In the genomic region with DNA sequence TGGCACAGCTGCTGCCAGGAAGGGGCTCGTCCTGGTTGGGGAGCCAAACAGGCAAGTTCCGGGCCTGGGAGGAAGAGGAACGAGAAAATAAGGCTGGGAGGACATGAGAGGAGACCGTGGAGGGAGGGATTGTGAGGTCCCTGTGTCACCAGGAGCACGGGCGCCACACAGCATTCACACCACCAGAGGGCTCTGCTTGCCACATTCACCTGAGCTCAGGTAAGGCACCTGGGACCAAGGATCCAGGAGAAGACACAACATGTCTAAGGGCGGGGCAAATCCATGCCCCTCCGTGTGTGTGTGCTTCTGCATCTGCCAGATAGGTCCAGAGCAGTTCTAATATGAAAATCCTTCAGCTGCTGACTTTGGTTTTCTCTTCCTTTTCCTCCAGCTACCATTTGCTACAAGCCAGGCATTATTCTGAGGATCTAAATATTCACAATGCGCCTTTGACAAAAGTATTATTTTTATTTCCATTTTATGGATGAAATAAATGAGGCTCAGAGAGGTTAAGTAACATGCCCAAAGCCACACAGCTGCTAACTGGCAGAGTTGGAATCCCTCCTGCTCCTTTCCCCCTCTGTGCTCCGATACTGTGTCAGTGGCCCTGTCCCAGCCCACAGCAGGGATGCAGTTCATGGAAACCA, we compare ENCODE assay signal across 8 cellular contexts.
DNase-seq lines count a peak whose midpoint lies in the region; ATAC-seq and TF ChIP-seq lines count a peak whose summit lies in the region.

No MANE protein-coding gene starts in this region.

- no peaks in the 10 kb centered on the region for H3K36me3 Mint-ChIP-seq in activated T-cell treated with anti-CD3 and anti-CD28 coated beads, Interleukin-2, amount 50 U/mL, for 24 hours (ENCODE audit: low read depth)

- peaks cover 22% of the 10 kb centered on the region for H3K4me1 Mint-ChIP-seq in activated T-cell treated with anti-CD3 and anti-CD28 coated beads, Interleukin-2, amount 50 U/mL, for 24 hours (ENCODE audit: low read depth)

- no peaks in the 10 kb centered on the region for H3K27me3 Mint-ChIP-seq in activated T-cell treated with anti-CD3 and anti-CD28 coated beads, Interleukin-2, amount 50 U/mL, for 24 hours

- no peak overlapping the region for H3K4me3 Mint-ChIP-seq in activated T-cell treated with anti-CD3 and anti-CD28 coated beads, Interleukin-2, amount 50 U/mL, for 24 hours

- DNase-seq in NCI-H2196 (lab: John Stamatoyannopoulos, UW; ENCODE audit: unreplicated experiment) (peak; percentile 61), germinal center (ENCODE audit: low spot score) (peak; percentile 62), SKM-1 treated with dmso at 0.1 percent for 144 hours (lab: John Stamatoyannopoulos, UW; ENCODE audit: unreplicated experiment) (no peak)
- DNase-seq in activated T-cell treated with anti-CD3 and anti-CD28 coated beads, Interleukin-2, amount 50 U/mL, for 24 hours = peak; percentile 69
- DNase-seq in stimulated activated CD4-positive, alpha-beta T cell treated with anti-CD3 and anti-CD28 coated beads, TNF-alpha, amount 100 ng/mL, for 24 hours (ENCODE audit: low read depth in 3 of 3) = peak in 2 of 3 experiments; percentile 13 to 52

- ATAC-seq in GM19467 (IDR thresholded peaks at IDR 0.05; ENCODE audit: unreplicated experiment) (no peak), GM21529 (IDR thresholded peaks at IDR 0.05; ENCODE audit: unreplicated experiment) (no peak)

- H3K9me3 Mint-ChIP-seq in activated T-cell treated with anti-CD3 and anti-CD28 coated beads, Interleukin-2, amount 50 U/mL, for 24 hours = no peaks in the 10 kb centered on the region

- peak; percentile 70 for TF ChIP-seq CTCF in GM12872 (IDR thresholded peaks at IDR 0.05; ENCODE audit: insufficient read depth, low read depth, low read length)

- no peak overlapping the region for H3K27ac Mint-ChIP-seq in activated T-cell treated with anti-CD3 and anti-CD28 coated beads, Interleukin-2, amount 50 U/mL, for 24 hours
